Comparison of ENCODE assay signal across 8 cellular contexts in the genomic region with DNA sequence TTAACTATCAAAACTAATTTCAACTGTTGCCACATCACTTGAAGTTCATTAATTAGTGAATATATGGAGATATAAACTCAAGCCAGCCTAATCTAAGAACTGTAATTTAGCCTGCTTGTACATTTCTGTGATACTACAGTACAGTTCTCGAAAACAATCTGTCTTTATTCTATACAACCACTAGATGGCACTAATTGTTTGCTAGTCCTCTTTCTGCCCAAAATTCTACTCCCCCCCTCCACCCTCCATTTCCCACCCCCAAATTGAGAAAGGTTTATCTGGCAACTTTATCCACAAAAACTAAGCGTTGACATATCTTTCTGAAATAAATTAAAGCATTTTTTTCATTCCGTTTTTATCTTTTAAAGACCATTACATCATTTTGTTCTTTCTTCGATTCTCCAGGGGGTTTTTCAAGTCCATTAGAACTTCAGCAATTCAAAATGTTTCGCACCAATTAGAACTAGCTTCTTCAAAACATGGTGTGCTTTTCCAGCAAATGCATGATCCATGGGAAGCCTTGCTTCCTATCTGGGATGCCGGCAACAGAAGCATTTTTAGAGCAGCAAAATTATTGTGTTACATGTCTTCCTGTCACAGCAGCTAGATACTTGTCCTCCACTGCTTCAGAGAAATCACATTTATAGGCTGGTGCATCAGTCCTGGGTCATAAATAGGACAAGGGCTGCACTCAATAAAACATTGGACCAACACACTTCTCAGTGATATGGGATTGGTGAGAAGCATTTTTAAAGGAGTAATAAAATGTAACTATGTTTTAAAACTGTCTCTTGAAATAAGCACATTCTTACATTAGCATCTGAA.
DNase-seq lines count a peak whose midpoint lies in the region; ATAC-seq and TF ChIP-seq lines count a peak whose summit lies in the region.

No MANE protein-coding gene starts in this region.

- H3K4me1 Mint-ChIP-seq in CD14-positive monocyte: no peaks in the 10 kb centered on the region

- DNase-seq in CD14-positive monocyte (ENCODE audit: low spot score) (no peak), OCI-LY7 (ENCODE audit: low spot score) (peak; percentile 21), fibroblast of villous mesenchyme (ENCODE audit: low read depth) (peak; percentile 9), thoracic aorta (ENCODE audit: low spot score) (no peak), RPMI8226 (no peak), omental fat pad (ENCODE audit: low spot score) (no peak)
- DNase-seq in activated CD4-positive, alpha-beta T cell treated with anti-CD3 and anti-CD28 coated beads, Interleukin-2, amount 50 U/mL, for 4 hours: no peak

- peak; percentile 56 for ATAC-seq in GM19372 (IDR thresholded peaks at IDR 0.05; ENCODE audit: low read depth, unreplicated experiment)
- ATAC-seq in thoracic aorta (ENCODE audit: insufficient number of reproducible peaks, low FRiP score, low read depth): no peak
- no peak for ATAC-seq in omental fat pad (ENCODE audit: low FRiP score)

- H3K27me3 ChIP-seq in thoracic aorta (replicated peaks; ENCODE audit: insufficient read depth): no peaks in the 10 kb centered on the region

- no peak overlapping the region for H3K27ac ChIP-seq in OCI-LY7 (ENCODE audit: low read depth, low read length, poor library complexity, severe bottlenecking)
- no peak overlapping the region for H3K27ac ChIP-seq in thoracic aorta

- CTCF ChIA-PET in OCI-LY7 (lab: Charles Lee; ENCODE audit: unreplicated experiment): no interaction called here

- H3K4me3 ChIP-seq in OCI-LY7 (ENCODE audit: low read depth, low read length, poor library complexity, severe bottlenecking) (no peak overlapping the region), fibroblast of villous mesenchyme (ENCODE audit: low read depth, low read length) (no peak overlapping the region), thoracic aorta (no peak overlapping the region)

- H3K4me1 ChIP-seq in OCI-LY7 (ENCODE audit: insufficient read depth, low read length, poor library complexity, severe bottlenecking): no peaks in the 10 kb centered on the region
- H3K4me1 ChIP-seq in thoracic aorta (ENCODE audit: control insufficient read depth in 1 of 2, low read depth in 2 of 2): no peaks in the 10 kb centered on the region

- H2AFZ ChIP-seq in OCI-LY7 (ENCODE audit: low read length): no peak overlapping the region

- TF ChIP-seq CTCF in CD14-positive monocyte (IDR thresholded peaks at IDR 0.05) (peak; percentile 70), OCI-LY7 (conservative IDR thresholded peaks at IDR 0.05; ENCODE audit: low read length) (peak; percentile 85), fibroblast of villous mesenchyme (IDR thresholded peaks at IDR 0.05; ENCODE audit: insufficient read depth, low read depth, low read length) (peak; percentile 58), thoracic aorta (IDR thresholded peaks at IDR 0.05) (peak; percentile 48), omental fat pad (IDR thresholded peaks at IDR 0.05) (no peak)

- no peaks in the 10 kb centered on the region for H3K79me2 ChIP-seq in OCI-LY7 (ENCODE audit: insufficient read depth, low read depth, low read length)

- H3K9me3 ChIP-seq in OCI-LY7 (ENCODE audit: low read length) (no peaks in the 10 kb centered on the region), thoracic aorta (no peaks in the 10 kb centered on the region)

- no TSS peak for BruUV-seq in OCI-LY7 (replicated peaks; lab: Mats Ljungman, UMichigan)

- H4K20me1 ChIP-seq in OCI-LY7 (ENCODE audit: insufficient read depth, low read length): no peaks in the 10 kb centered on the region

- intact Hi-C loops in CD14-positive monocyte (cut with micrococcal nuclease) (loop anchor here in 1 of 2 donors (10.0 kb wide), 1 partner anchor 507 kb away; no protein-coding TSS in a partner anchor), OCI-LY7 (cut with micrococcal nuclease; ENCODE audit: unreplicated experiment) (loop anchor here (5.0 to 10.0 kb wide), 2 partner anchors 505 to 557 kb away; no protein-coding TSS in a partner anchor)

- POLR2A ChIA-PET in OCI-LY7 (lab: Charles Lee): no interaction called here

- no peaks in the 10 kb centered on the region for H3K36me3 ChIP-seq in OCI-LY7 (ENCODE audit: insufficient read depth, low read length)
- H3K36me3 ChIP-seq in thoracic aorta: no peaks in the 10 kb centered on the region

- H3K9me3 Mint-ChIP-seq in CD14-positive monocyte: no peaks in the 10 kb centered on the region

- no peaks in the 10 kb centered on the region for H3K36me3 Mint-ChIP-seq in CD14-positive monocyte

- H3K4me2 ChIP-seq in OCI-LY7 (ENCODE audit: low read length): no peak overlapping the region

- no peak overlapping the region for H3K4me3 Mint-ChIP-seq in CD14-positive monocyte

- H3K27me3 Mint-ChIP-seq in CD14-positive monocyte (ENCODE audit: low read depth in 3 of 3): peaks cover 11 to 28% (median 16%) of the 10 kb centered on the region in 3 donors

- H3K9me2 ChIP-seq in OCI-LY7 (ENCODE audit: insufficient read depth, low read length): no peaks in the 10 kb centered on the region

- H3K27ac Mint-ChIP-seq in CD14-positive monocyte: no peak overlapping the region

Comparison
In these comparisons a context has a peak if more than half of its experiments do, and no peak if none do; other contexts are left out.
1. DNase-seq: peak in OCI-LY7 (single experiment) and fibroblast of villous mesenchyme (single experiment); none in CD14-positive monocyte (single experiment), thoracic aorta (single experiment), activated CD4-positive, alpha-beta T cell treated with anti-CD3 and anti-CD28 coated beads, Interleukin-2, amount 50 U/mL, for 4 hours (0 of 2), RPMI8226 (single experiment) and omental fat pad (single experiment).
2. CTCF ChIP-seq: peak in CD14-positive monocyte (single experiment), OCI-LY7 (single experiment), fibroblast of villous mesenchyme (single experiment) and thoracic aorta (single experiment); none in omental fat pad (0 of 3).